19 cellular contexts compared by ENCODE assay signal in genomic region chr6:99641270-99641669, GRCh38. TPM values are rescaled to one million over a fixed set of nuclear protein-coding genes. Genes with fewer than 3 reads are reported as not detected.
DNase-seq lines count a peak whose midpoint lies in the region; TF ChIP-seq lines count a peak whose summit lies in the region.
"Had no signal": no experiment of that assay in that cellular context is flagged by ENCODE, and none has a peak within 500 bp of the region (broad histone marks: within the 10 kb centered on the region; RNA-seq: fewer than 3 reads in every experiment).

No MANE protein-coding gene starts in this region.

- CTCF ChIA-PET in HEK293T (lab: Yijun Ruan, JAX), result interaction anchor here (0.6 kb wide), 1 partner anchor 58 kb away, joined by 4 read pairs; no protein-coding TSS in a partner anchor

- peak overlapping the region; percentile 91 for H3K27ac ChIP-seq in VCaP
- H3K27ac ChIP-seq: BLaER1 treated with 17β-estradiol and CSF1 and Interleukin-3, amounts not matched to agents 10 nM and 100 nM; C4-2B had no signal

- DNase-seq in NCI-H82 (lab: John Stamatoyannopoulos, UW) (peak; percentile 52), NCI-H82 treated with DMSO at 0.1 percent for 48 hours (lab: John Stamatoyannopoulos, UW; ENCODE audit: unreplicated experiment) (no peak), HEK293T (ENCODE audit: extremely low spot score) (no peak), islet precursor cell (peak; percentile 52), NCI-H69 (lab: John Stamatoyannopoulos, UW) (no peak), mucosa of gallbladder (ENCODE audit: low spot score) (no peak), NCI-H2107 treated with DMSO at 0.1 percent for 48 hours (lab: John Stamatoyannopoulos, UW; ENCODE audit: unreplicated experiment) (no peak)
- DNase-seq: 8988T; AML-193; Caco-2; Calu3; CD4-positive, alpha-beta T cell; CD8-positive, alpha-beta T cell; DMS79 treated with DMSO at 0.1 percent for 48 hours; GF-D8 had no signal

- POLR2A ChIA-PET in HEK293T (lab: Yijun Ruan, JAX), result no interaction called here

- TF ChIP-seq CTCF in VCaP (conservative IDR thresholded peaks at IDR 0.05), result no peak

TF ChIP-seq in HEK293T, 16 proteins besides CTCF, POLR2A, EP300 and RAD21:
- TF ChIP-seq PKNOX1 (IDR thresholded peaks at IDR 0.05) (peak; percentile 61), FOXA1 (IDR thresholded peaks at IDR 0.05) (no peak)
TF ChIP-seq in HEK293T: peak in this region for 1.

RNA-seq across cellular contexts. Expression of gene PRDM13, which starts 34.6 kb away (rescaled TPM):
- not detected for total RNA-seq in mucosa of gallbladder
- total RNA-seq: B cell; CD4-positive, alpha-beta T cell; CD8-positive, alpha-beta T cell had no signal

Comparison
In these comparisons a context has a peak if more than half of its experiments do, and no peak if none do; other contexts are left out.
1. DNase-seq: peak in NCI-H82 (single experiment) and islet precursor cell (single experiment); none in NCI-H82 treated with DMSO at 0.1 percent for 48 hours (single experiment), HEK293T (single experiment), NCI-H69 (single experiment), mucosa of gallbladder (single experiment) and NCI-H2107 treated with DMSO at 0.1 percent for 48 hours (single experiment).